Comparison of ENCODE assay signal across 3 cellular contexts in genomic region chr16:74324777-74325176, GRCh38. TPM values are rescaled to one million over a fixed set of nuclear protein-coding genes. Genes with fewer than 3 reads are reported as not detected.
"Had no signal": no experiment of that assay in that cellular context is flagged by ENCODE, and none has a peak within 500 bp of the region (broad histone marks: within the 10 kb centered on the region; RNA-seq: fewer than 3 reads in every experiment).

No MANE protein-coding gene starts in this region.

RNA-seq across cellular contexts. Expression of gene NPIPB15, which starts 51.3 kb away (rescaled TPM):
- total RNA-seq: Right ventricle myocardium superior, RPMI7951 had no signal
- polyA plus RNA-seq: SK-N-SH had no signal
